Comparison of ENCODE assay signal across 1 cellular context in genomic region chr15:65629548-65629947, GRCh38.
TF ChIP-seq lines count a peak whose summit lies in the region.

No MANE protein-coding gene starts in this region.

TF ChIP-seq in GM23338, 12 proteins besides CTCF, POLR2A, EP300 and RAD21 (continued from another document):
- TF ChIP-seq ZNF462 (CRISPR knock-in tag; IDR thresholded peaks at IDR 0.05) (no peak), JUNB (IDR thresholded peaks at IDR 0.05; ENCODE audit: unreplicated experiment) (no peak), EZH2phosphoT487 (IDR thresholded peaks at IDR 0.05; ENCODE audit: unreplicated experiment) (no peak), CREB1 (CRISPR knock-in tag; IDR thresholded peaks at IDR 0.05; ENCODE audit: low read depth) (no peak)
TF ChIP-seq in GM23338: peak in this region for 0.
